ENCODE assay signal across 1 cellular context in the genomic region with DNA sequence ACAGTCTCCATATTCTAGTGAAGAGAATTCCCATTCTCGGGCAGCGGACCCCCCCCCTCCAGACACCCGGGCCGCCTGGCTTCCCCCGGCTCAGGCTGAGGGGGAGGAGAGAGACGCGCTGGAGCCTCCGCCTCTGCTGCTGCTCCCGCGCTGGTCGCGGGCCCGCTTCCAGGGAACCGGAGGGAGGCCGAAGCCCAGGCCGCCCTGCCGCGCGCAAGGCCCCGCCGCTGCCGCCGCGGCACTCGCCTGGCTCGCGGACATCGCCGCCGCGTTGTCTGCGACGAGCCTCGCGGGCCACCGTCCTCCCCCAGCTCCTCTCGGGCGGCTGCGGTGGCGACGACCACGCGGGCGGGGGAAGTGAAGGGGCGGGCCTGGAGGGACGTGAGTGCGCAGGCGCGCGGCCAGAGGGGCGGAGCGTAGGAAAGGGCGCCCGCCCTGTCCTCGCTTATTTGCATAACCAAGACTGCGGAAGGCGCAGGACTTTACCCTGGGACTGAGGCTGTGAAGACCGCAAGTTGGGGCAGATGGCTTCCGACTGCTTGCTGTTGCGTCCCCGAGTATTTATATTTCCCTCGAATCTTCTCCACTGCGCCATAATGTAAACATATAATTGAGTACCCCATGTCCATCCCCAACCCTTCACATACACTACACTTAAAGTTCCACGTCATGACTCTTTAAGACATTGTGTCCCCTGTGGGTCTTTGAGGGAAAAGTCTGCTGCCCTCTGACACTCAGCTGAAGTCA.
TF ChIP-seq lines count a peak whose summit lies in the region.

Gene ARL5A (minus strand): TSS at position 279 of the 747 bp plus-strand sequence. CDS start 245 bp downstream, at position 34.

TF ChIP-seq in HepG2, 621 proteins besides CTCF, POLR2A, EP300 and RAD21 (continued from another document and continues in another):
- TF ChIP-seq, protein P1, sequence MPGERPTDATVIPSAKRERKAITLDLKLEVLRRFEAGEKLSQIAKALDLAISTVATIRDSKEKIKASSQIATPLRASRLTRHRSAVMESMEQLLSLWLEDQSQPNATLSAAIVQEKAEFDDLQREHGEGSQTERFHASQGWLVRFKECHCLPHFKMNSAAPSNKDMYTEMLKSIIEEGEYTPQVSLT (CRISPR knock-in tag; IDR thresholded peaks at IDR 0.05; ENCODE audit: borderline replicate concordance, low read depth) = no peak; the same call in 1 of the 2 replicates
- peak; percentile 88 for TF ChIP-seq RBM39 (IDR thresholded peaks at IDR 0.05; ENCODE audit: low read depth, low read length, poor library complexity, severe bottlenecking)
- TF ChIP-seq, protein P2, sequence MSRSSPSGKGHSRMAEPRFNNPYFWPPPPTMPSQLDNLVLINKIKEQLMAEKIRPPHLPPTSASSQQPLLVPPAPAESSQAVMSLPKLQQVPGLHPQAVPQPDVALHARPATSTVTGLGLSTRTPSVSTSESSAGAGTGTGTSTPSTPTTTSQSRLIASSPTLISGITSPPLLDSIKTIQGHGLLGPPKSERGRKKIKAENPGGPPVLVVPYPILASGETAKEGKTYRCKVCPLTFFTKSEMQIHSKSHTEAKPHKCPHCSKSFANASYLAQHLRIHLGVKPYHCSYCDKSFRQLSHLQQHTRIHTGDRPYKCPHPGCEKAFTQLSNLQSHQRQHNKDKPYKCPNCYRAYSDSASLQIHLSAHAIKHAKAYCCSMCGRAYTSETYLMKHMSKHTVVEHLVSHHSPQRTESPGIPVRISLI (CRISPR knock-in tag; IDR thresholded peaks at IDR 0.05; ENCODE audit: borderline replicate concordance) = no peak
- TF ChIP-seq ZNF550 (CRISPR knock-in tag; IDR thresholded peaks at IDR 0.05; ENCODE audit: borderline replicate concordance) = no peak
- TF ChIP-seq ADNP (CRISPR knock-in tag; IDR thresholded peaks at IDR 0.05) = no peak
- 0 out of 2 replicates have a peak, but pooled peaks have one; percentile 4 for TF ChIP-seq ZNF607 (CRISPR knock-in tag; IDR thresholded peaks at IDR 0.05; ENCODE audit: borderline replicate concordance)
- no peak for TF ChIP-seq ZNF234 (CRISPR knock-in tag; conservative IDR thresholded peaks at IDR 0.05)
- no peak for TF ChIP-seq ZFP36L1 (CRISPR knock-in tag; IDR thresholded peaks at IDR 0.05)
- peak; percentile 43; the same call in 1 of the 2 replicates for TF ChIP-seq GMEB1 (CRISPR knock-in tag; IDR thresholded peaks at IDR 0.05; ENCODE audit: borderline replicate concordance)
- TF ChIP-seq, protein P3, sequence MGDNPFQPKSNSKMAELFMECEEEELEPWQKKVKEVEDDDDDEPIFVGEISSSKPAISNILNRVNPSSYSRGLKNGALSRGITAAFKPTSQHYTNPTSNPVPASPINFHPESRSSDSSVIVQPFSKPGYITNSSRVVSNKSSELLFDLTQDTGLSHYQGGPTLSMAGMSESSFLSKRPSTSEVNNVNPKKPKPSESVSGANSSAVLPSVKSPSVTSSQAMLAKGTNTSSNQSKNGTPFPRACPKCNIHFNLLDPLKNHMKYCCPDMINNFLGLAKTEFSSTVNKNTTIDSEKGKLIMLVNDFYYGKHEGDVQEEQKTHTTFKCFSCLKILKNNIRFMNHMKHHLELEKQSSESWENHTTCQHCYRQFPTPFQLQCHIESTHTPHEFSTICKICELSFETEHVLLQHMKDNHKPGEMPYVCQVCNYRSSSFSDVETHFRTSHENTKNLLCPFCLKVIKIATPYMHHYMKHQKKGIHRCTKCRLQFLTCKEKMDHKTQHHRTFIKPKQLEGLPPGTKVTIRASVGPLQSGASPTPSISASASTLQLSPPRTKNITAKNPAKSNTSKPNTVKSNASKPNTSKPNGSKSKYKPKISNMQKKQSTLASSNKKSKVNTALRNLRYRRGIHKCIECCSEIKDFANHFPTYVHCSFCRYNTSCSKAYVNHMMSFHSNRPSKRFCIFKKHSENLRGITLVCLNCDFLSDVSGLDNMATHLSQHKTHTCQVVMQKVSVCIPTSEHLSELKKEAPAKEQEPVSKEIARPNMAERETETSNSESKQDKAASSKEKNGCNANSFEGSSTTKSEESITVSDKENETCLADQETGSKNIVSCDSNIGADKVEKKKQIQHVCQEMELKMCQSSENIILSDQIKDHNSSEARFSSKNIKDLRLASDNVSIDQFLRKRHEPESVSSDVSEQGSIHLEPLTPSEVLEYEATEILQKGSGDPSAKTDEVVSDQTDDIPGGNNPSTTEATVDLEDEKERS (CRISPR knock-in tag; IDR thresholded peaks at IDR 0.05) = no peak
- no peak; the same call in 1 of the 2 replicates for TF ChIP-seq GFI1 (CRISPR knock-in tag; IDR thresholded peaks at IDR 0.05; ENCODE audit: borderline replicate concordance)
- no peak for TF ChIP-seq DDIT3 (CRISPR knock-in tag; IDR thresholded peaks at IDR 0.05)
- peak; percentile 74; the same call in 1 of the 2 replicates for TF ChIP-seq YEATS2 (CRISPR knock-in tag; IDR thresholded peaks at IDR 0.05; ENCODE audit: borderline replicate concordance)
- peak; percentile 71; the same call in 1 of the 2 replicates for TF ChIP-seq ZNF276 (CRISPR knock-in tag; IDR thresholded peaks at IDR 0.05; ENCODE audit: low read depth)
- 0 out of 2 replicates have a peak, but pooled peaks have one; percentile 56 for TF ChIP-seq WIZ (CRISPR knock-in tag; IDR thresholded peaks at IDR 0.05)
- peak; percentile 25; the same call in 1 of the 2 replicates for TF ChIP-seq FOXK1 (CRISPR knock-in tag; IDR thresholded peaks at IDR 0.05; ENCODE audit: borderline replicate concordance, low read depth)
- TF ChIP-seq, protein P4, sequence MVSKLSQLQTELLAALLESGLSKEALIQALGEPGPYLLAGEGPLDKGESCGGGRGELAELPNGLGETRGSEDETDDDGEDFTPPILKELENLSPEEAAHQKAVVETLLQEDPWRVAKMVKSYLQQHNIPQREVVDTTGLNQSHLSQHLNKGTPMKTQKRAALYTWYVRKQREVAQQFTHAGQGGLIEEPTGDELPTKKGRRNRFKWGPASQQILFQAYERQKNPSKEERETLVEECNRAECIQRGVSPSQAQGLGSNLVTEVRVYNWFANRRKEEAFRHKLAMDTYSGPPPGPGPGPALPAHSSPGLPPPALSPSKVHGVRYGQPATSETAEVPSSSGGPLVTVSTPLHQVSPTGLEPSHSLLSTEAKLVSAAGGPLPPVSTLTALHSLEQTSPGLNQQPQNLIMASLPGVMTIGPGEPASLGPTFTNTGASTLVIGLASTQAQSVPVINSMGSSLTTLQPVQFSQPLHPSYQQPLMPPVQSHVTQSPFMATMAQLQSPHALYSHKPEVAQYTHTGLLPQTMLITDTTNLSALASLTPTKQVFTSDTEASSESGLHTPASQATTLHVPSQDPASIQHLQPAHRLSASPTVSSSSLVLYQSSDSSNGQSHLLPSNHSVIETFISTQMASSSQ (IDR thresholded peaks at IDR 0.05; ENCODE audit: low read depth) = no peak
- TF ChIP-seq, protein P4 (CRISPR knock-in tag; IDR thresholded peaks at IDR 0.05; ENCODE audit: borderline replicate concordance) = peak; percentile 51; the same call in 1 of the 2 replicates
- TF ChIP-seq ZNF3 (CRISPR knock-in tag; IDR thresholded peaks at IDR 0.05) = no peak; the same call in 1 of the 2 replicates
- no peak for TF ChIP-seq SNAPC2 (CRISPR knock-in tag; IDR thresholded peaks at IDR 0.05)
- TF ChIP-seq AKAP8 (CRISPR knock-in tag; IDR thresholded peaks at IDR 0.05) = no peak; the same call in 1 of the 2 replicates
- no peak for TF ChIP-seq PRDM4 (CRISPR knock-in tag; IDR thresholded peaks at IDR 0.05; ENCODE audit: borderline replicate concordance)
- no peak for TF ChIP-seq MLLT10 (CRISPR knock-in tag; IDR thresholded peaks at IDR 0.05)
- TF ChIP-seq NKX3-1 (CRISPR knock-in tag; IDR thresholded peaks at IDR 0.05) = no peak
- TF ChIP-seq ZNF605 (CRISPR knock-in tag; IDR thresholded peaks at IDR 0.05) = peak; percentile 71
- TF ChIP-seq ZNF274 (CRISPR knock-in tag; IDR thresholded peaks at IDR 0.05) = peak; percentile 45; the same call in 1 of the 2 replicates
- TF ChIP-seq CCAR2 (optimal IDR thresholded peaks at IDR 0.05; ENCODE audit: low read depth, low read length) = no peak
- peak; percentile 88; the same call in 1 of the 2 replicates for TF ChIP-seq ZNF672 (CRISPR knock-in tag; IDR thresholded peaks at IDR 0.05)
- TF ChIP-seq ZNF331 (CRISPR knock-in tag; IDR thresholded peaks at IDR 0.05) = peak; percentile 91
- TF ChIP-seq BRF2 (CRISPR knock-in tag; IDR thresholded peaks at IDR 0.05) = no peak; the same call in 1 of the 2 replicates
- peak; percentile 73 for TF ChIP-seq TBX2 (CRISPR knock-in tag; IDR thresholded peaks at IDR 0.05; ENCODE audit: borderline replicate concordance)
- TF ChIP-seq ZNF296 (CRISPR knock-in tag; conservative IDR thresholded peaks at IDR 0.05) = no peak
